13 cellular contexts compared by ENCODE assay signal in genomic region chr18:77711096-77711495, GRCh38.
A peak's percentile ranks its signal among the peaks of the same experiment; 100 is the strongest.
DNase-seq lines count a peak whose midpoint lies in the region; ATAC-seq and TF ChIP-seq lines count a peak whose summit lies in the region.
"Had no signal": no experiment of that assay in that cellular context is flagged by ENCODE, and none has a peak within 500 bp of the region (broad histone marks: within the 10 kb centered on the region; RNA-seq: fewer than 3 reads in every experiment).

No MANE protein-coding gene starts in this region.

- BruUV-seq in PC-9 (replicated peaks; lab: Mats Ljungman, UMichigan): no TSS peak

- no peaks in the 10 kb centered on the region for H3K79me2 ChIP-seq in PC-9 (ENCODE audit: low read depth)

- no peaks in the 10 kb centered on the region for H3K4me1 Mint-ChIP-seq in chondrocyte (ENCODE audit: low read depth)

- peaks cover 3% of the 10 kb centered on the region for H3K27me3 Mint-ChIP-seq in chondrocyte (ENCODE audit: low read depth)

- ATAC-seq in HG02852 (IDR thresholded peaks at IDR 0.05; ENCODE audit: unreplicated experiment): no peak

- no peaks in the 10 kb centered on the region for H3K9me3 ChIP-seq in PC-9 (ENCODE audit: insufficient read depth, low read depth)

- intact Hi-C loops in PC-9 (cut with micrococcal nuclease; ENCODE audit: unreplicated experiment): no loop called here

- no peaks in the 10 kb centered on the region for H3F3A ChIP-seq in PC-9 (ENCODE audit: insufficient read depth, low read depth)

- peaks cover 8% of the 10 kb centered on the region; the same call in 1 of the 2 replicates for H3K27me3 ChIP-seq in PC-9 (ENCODE audit: insufficient read depth, low read depth)

- H3K4me2 ChIP-seq in PC-9: no peak overlapping the region

- no peaks in the 10 kb centered on the region for H3K4me1 ChIP-seq in PC-9 (replicated peaks; ENCODE audit: insufficient read depth)

- H3K9me2 ChIP-seq in PC-9 (ENCODE audit: insufficient read depth): no peaks in the 10 kb centered on the region

- H2AFZ ChIP-seq in PC-9: no peak overlapping the region

- no peak overlapping the region for H3K27ac Mint-ChIP-seq in chondrocyte (ENCODE audit: unreplicated experiment)
- H3K27ac Mint-ChIP-seq: activated T-cell treated with anti-CD3 and anti-CD28 coated beads, Interleukin-2, amount 50 U/mL, for 24 hours; CD4-positive, alpha-beta T cell; stimulated activated naive CD8-positive, alpha-beta T cell treated with anti-CD3 and anti-CD28 coated beads, Interleukin-15, Interleukin-2, amounts not matched to agents 100 ng/mL and 50 ng/mL, for 24 hours had no signal

- DNase-seq in GM03348 (ENCODE audit: low spot score) (peak; percentile 9), NCI-H146 treated with DMSO at 0.1 percent for 48 hours (lab: John Stamatoyannopoulos, UW; ENCODE audit: unreplicated experiment) (peak; percentile 24), chondrocyte (ENCODE audit: low spot score) (no peak), hepatic stellate cell (ENCODE audit: low spot score) (no peak), NCI-H2081 treated with DMSO at 0.1 percent for 48 hours (lab: John Stamatoyannopoulos, UW) (no peak), PC-9 (no peak)
- DNase-seq: activated T-cell treated with anti-CD3 and anti-CD28 coated beads, Interleukin-2, amount 50 U/mL, for 24 hours; CD4-positive, alpha-beta T cell; kidney; NCI-H526 treated with DMSO at 0.1 percent for 48 hours had no signal

- no peak overlapping the region for H3K4me3 ChIP-seq in PC-9

- H3K36me3 Mint-ChIP-seq in chondrocyte (ENCODE audit: low read depth): no peaks in the 10 kb centered on the region

- H3K9me3 Mint-ChIP-seq in chondrocyte (ENCODE audit: low read depth): peaks cover 6% of the 10 kb centered on the region
- H3K9me3 Mint-ChIP-seq: activated T-cell treated with anti-CD3 and anti-CD28 coated beads, Interleukin-2, amount 50 U/mL, for 24 hours; CD4-positive, alpha-beta T cell; stimulated activated naive CD8-positive, alpha-beta T cell treated with anti-CD3 and anti-CD28 coated beads, Interleukin-15, Interleukin-2, amounts not matched to agents 100 ng/mL and 50 ng/mL, for 24 hours had no signal

- TF ChIP-seq CTCF in 22Rv1 (IDR thresholded peaks at IDR 0.05) (peak; percentile 47), chondrocyte (IDR thresholded peaks at IDR 0.05) (peak; percentile 69), PC-9 (conservative IDR thresholded peaks at IDR 0.05) (no peak; the same call in 1 of the 2 replicates)

- CTCF ChIA-PET in PC-9 (lab: Charles Lee): interaction anchor here (0.5 kb wide), 1 partner anchor 976 kb away, joined by 3 read pairs; no protein-coding TSS in a partner anchor

- no peak overlapping the region for H3K4me3 Mint-ChIP-seq in chondrocyte (ENCODE audit: unreplicated experiment)
- H3K4me3 Mint-ChIP-seq: activated T-cell treated with anti-CD3 and anti-CD28 coated beads, Interleukin-2, amount 50 U/mL, for 24 hours; CD4-positive, alpha-beta T cell; stimulated activated naive CD8-positive, alpha-beta T cell treated with anti-CD3 and anti-CD28 coated beads, Interleukin-15, Interleukin-2, amounts not matched to agents 100 ng/mL and 50 ng/mL, for 24 hours had no signal

- H3K27ac ChIP-seq in 22Rv1 (no peak overlapping the region), PC-9 (no peak overlapping the region)

- no peaks in the 10 kb centered on the region for H3K36me3 ChIP-seq in PC-9 (ENCODE audit: low read depth)

- POLR2A ChIA-PET in PC-9 (lab: Charles Lee; ENCODE audit: unreplicated experiment): no interaction called here

- no peaks in the 10 kb centered on the region for H4K20me1 ChIP-seq in PC-9 (ENCODE audit: insufficient read depth)

Comparison
In these comparisons a context has a peak if more than half of its experiments do, and no peak if none do; other contexts are left out.
1. DNase-seq: peak in GM03348 (single experiment) and NCI-H146 treated with DMSO at 0.1 percent for 48 hours (single experiment); none in chondrocyte (single experiment), hepatic stellate cell (single experiment), NCI-H2081 treated with DMSO at 0.1 percent for 48 hours (single experiment) and PC-9 (0 of 2).